In genomic region chr5:8869932-8870331, GRCh38 we compare ENCODE assay signal across 23 cellular contexts.
"Had no signal": no experiment of that assay in that cellular context is flagged by ENCODE, and none has a peak within 500 bp of the region (broad histone marks: within the 10 kb centered on the region; RNA-seq: fewer than 3 reads in every experiment).

No MANE protein-coding gene starts in this region.

- H3K27me3 ChIP-seq: ascending aorta, Peyer's patch, SJCRH30 had no signal

- H3K27ac ChIP-seq: ascending aorta, Peyer's patch, RWPE1, SJCRH30 had no signal

- H3K4me3 ChIP-seq: ascending aorta, Peyer's patch, SJCRH30 had no signal

- H3K36me3 ChIP-seq: ascending aorta, Peyer's patch, SJCRH30 had no signal

- DNase-seq: activated CD4-positive, alpha-beta T cell treated with anti-CD3 and anti-CD28 coated beads for 48 hours; activated CD4-positive, alpha-beta T cell treated with anti-CD3 and anti-CD28 coated beads, Interleukin-2, amount 50 U/mL, for 4 hours; activated CD4-positive, CD25-positive, alpha-beta regulatory T cell treated with anti-CD3 and anti-CD28 coated beads, Interleukin-2, amount 50 U/mL, for 72 hours; activated CD8-positive, alpha-beta memory T cell treated with anti-CD3 and anti-CD28 coated beads, Interleukin-2, amount 10 ng/mL, durations not matched to agents 7 days and 5 days; activated effector memory CD4-positive, alpha-beta T cell treated with anti-CD3 and anti-CD28 coated beads, Interleukin-2, amount 50 U/mL, for 16 hours; activated naive CD4-positive, alpha-beta T cell treated with Interleukin-2 at 50 U/mL for 16 hours; activated naive CD8-positive, alpha-beta T cell treated with anti-CD3 and anti-CD28 coated beads, Interleukin-2, amount 50 U/mL, for 24 hours; activated T-cell treated with anti-CD3 and anti-CD28 coated beads, Interleukin-2, amount 50 U/mL, for 24 hours; amniotic stem cell; KG1; NCI-H1092; NCI-H2029; NCI-H226; NCI-H774; NK-92 treated with Interleukin-12 subunit alpha and Interleukin-12 subunit beta, amount 100 ng/mL, for 24 hours; OCI-M1; Peyer's patch; Right ventricle myocardium superior; SJCRH30 had no signal

- H3K4me1 ChIP-seq: ascending aorta, Peyer's patch, SJCRH30 had no signal

- ATAC-seq: activated CD8-positive, alpha-beta memory T cell treated with anti-CD3 and anti-CD28 coated beads, Interleukin-2, amount 10 ng/mL, durations not matched to agents 7 days and 5 days; activated naive CD4-positive, alpha-beta T cell treated with anti-CD3 and anti-CD28 coated beads, Interleukin-2, amount 50 U/mL, for 72 hours; activated naive CD8-positive, alpha-beta T cell treated with anti-CD3 and anti-CD28 coated beads, Interleukin-2, amount 50 U/mL, for 24 hours; SK-N-SH treated with all-trans-retinoic acid at 6 μM for 48 hours had no signal

- H3K9me3 ChIP-seq: ascending aorta, Peyer's patch, SJCRH30 had no signal
